Comparison of ENCODE assay signal across 16 cellular contexts in genomic region chr4:101475246-101475645, GRCh38.
"Had no signal": no experiment of that assay in that cellular context is flagged by ENCODE, and none has a peak within 500 bp of the region (broad histone marks: within the 10 kb centered on the region; RNA-seq: fewer than 3 reads in every experiment).

No MANE protein-coding gene starts in this region.

- H3K36me3 ChIP-seq: ascending aorta, ovary, thoracic aorta, upper lobe of right lung had no signal

- H3K36me3 Mint-ChIP-seq: activated CD4-positive, alpha-beta memory T cell treated with anti-CD3 and anti-CD28 coated beads for 36 hours; activated CD8-positive, alpha-beta memory T cell treated with anti-CD3 and anti-CD28 coated beads, Interleukin-2, amount 10 ng/mL, durations not matched to agents 7 days and 5 days; activated naive CD4-positive, alpha-beta T cell treated with anti-CD3 and anti-CD28 coated beads, Interleukin-2, amount 10 ng/mL, durations not matched to agents 7 days and 5 days; mesothelial cell of epicardium; stimulated activated effector memory CD8-positive, alpha-beta T cell treated with anti-CD3 and anti-CD28 coated beads, Interleukin-12 subunit alpha, Interleukin-12 subunit beta, amount 100 ng/mL, for 72 hours had no signal

- H3K27me3 ChIP-seq: ascending aorta, ovary, upper lobe of right lung had no signal

- H3K4me3 Mint-ChIP-seq: activated CD4-positive, alpha-beta memory T cell treated with anti-CD3 and anti-CD28 coated beads for 36 hours; activated CD4-positive, alpha-beta T cell treated with anti-CD3 and anti-CD28 coated beads for 36 hours; activated CD8-positive, alpha-beta memory T cell treated with anti-CD3 and anti-CD28 coated beads, Interleukin-2, amount 10 ng/mL, durations not matched to agents 7 days and 5 days; activated naive CD4-positive, alpha-beta T cell treated with anti-CD3 and anti-CD28 coated beads, Interleukin-2, amount 10 ng/mL, durations not matched to agents 7 days and 5 days; mesothelial cell of epicardium; stimulated activated effector memory CD8-positive, alpha-beta T cell treated with anti-CD3 and anti-CD28 coated beads, Interleukin-12 subunit alpha, Interleukin-12 subunit beta, amount 100 ng/mL, for 72 hours had no signal

- ATAC-seq: activated CD4-positive, alpha-beta T cell treated with anti-CD3 and anti-CD28 coated beads for 36 hours; activated CD8-positive, alpha-beta memory T cell treated with anti-CD3 and anti-CD28 coated beads, Interleukin-2, amount 10 ng/mL, durations not matched to agents 7 days and 5 days; stimulated activated effector memory CD8-positive, alpha-beta T cell treated with anti-CD3 and anti-CD28 coated beads, Interleukin-12 subunit alpha, Interleukin-12 subunit beta, amount 100 ng/mL, for 72 hours; upper lobe of right lung had no signal

- H3K27ac ChIP-seq: ascending aorta, ovary, thoracic aorta, upper lobe of right lung had no signal

- H3K9me3 ChIP-seq: ascending aorta, ovary, thoracic aorta, upper lobe of right lung had no signal

- DNase-seq: activated CD4-positive, alpha-beta memory T cell treated with anti-CD3 and anti-CD28 coated beads for 36 hours; activated CD4-positive, alpha-beta T cell treated with anti-CD3 and anti-CD28 coated beads for 36 hours; activated CD8-positive, alpha-beta memory T cell treated with anti-CD3 and anti-CD28 coated beads, Interleukin-2, amount 10 ng/mL, durations not matched to agents 7 days and 5 days; activated naive CD4-positive, alpha-beta T cell treated with anti-CD3 and anti-CD28 coated beads, Interleukin-2, amount 10 ng/mL, durations not matched to agents 7 days and 5 days; activated T-cell treated with anti-CD3 and anti-CD28 coated beads, Interleukin-2, amount 50 U/mL, for 1 hour; islet precursor cell; ovary; upper lobe of right lung had no signal

- H3K4me3 ChIP-seq: ascending aorta, lung, ovary, thoracic aorta, upper lobe of right lung had no signal

- H3K9me3 Mint-ChIP-seq: activated CD4-positive, alpha-beta memory T cell treated with anti-CD3 and anti-CD28 coated beads for 36 hours; activated T-helper 2 cell treated with anti-CD3 and anti-CD28 coated beads, Interferon-gamma antibody, Interleukin-2, Interleukin-4, amounts not matched to agents 10 μg/mL and 5 μg/mL and 100 μg/mL, durations not matched to agents 14 hours and 24 hours and 36 hours; stimulated activated effector memory CD8-positive, alpha-beta T cell treated with anti-CD3 and anti-CD28 coated beads, Interleukin-12 subunit alpha, Interleukin-12 subunit beta, amount 100 ng/mL, for 72 hours had no signal

- H3K4me1 ChIP-seq: ascending aorta, upper lobe of right lung had no signal

- H3K4me1 Mint-ChIP-seq: activated CD4-positive, alpha-beta T cell treated with anti-CD3 and anti-CD28 coated beads for 36 hours; activated CD8-positive, alpha-beta memory T cell treated with anti-CD3 and anti-CD28 coated beads, Interleukin-2, amount 10 ng/mL, durations not matched to agents 7 days and 5 days; activated naive CD4-positive, alpha-beta T cell treated with anti-CD3 and anti-CD28 coated beads, Interleukin-2, amount 10 ng/mL, durations not matched to agents 7 days and 5 days; stimulated activated effector memory CD8-positive, alpha-beta T cell treated with anti-CD3 and anti-CD28 coated beads, Interleukin-12 subunit alpha, Interleukin-12 subunit beta, amount 100 ng/mL, for 72 hours had no signal

- H3K27ac Mint-ChIP-seq: activated CD4-positive, alpha-beta memory T cell treated with anti-CD3 and anti-CD28 coated beads for 36 hours; activated CD4-positive, alpha-beta T cell treated with anti-CD3 and anti-CD28 coated beads for 36 hours; activated CD8-positive, alpha-beta memory T cell treated with anti-CD3 and anti-CD28 coated beads, Interleukin-2, amount 10 ng/mL, durations not matched to agents 7 days and 5 days; activated naive CD4-positive, alpha-beta T cell treated with anti-CD3 and anti-CD28 coated beads, Interleukin-2, amount 10 ng/mL, durations not matched to agents 7 days and 5 days; activated T-helper 2 cell treated with anti-CD3 and anti-CD28 coated beads, Interferon-gamma antibody, Interleukin-2, Interleukin-4, amounts not matched to agents 10 μg/mL and 5 μg/mL and 100 μg/mL, durations not matched to agents 14 hours and 24 hours and 36 hours; mesothelial cell of epicardium; stimulated activated effector memory CD8-positive, alpha-beta T cell treated with anti-CD3 and anti-CD28 coated beads, Interleukin-12 subunit alpha, Interleukin-12 subunit beta, amount 100 ng/mL, for 72 hours had no signal

- FAIRE-seq: colon, endometrium had no signal
